Comparison of ENCODE assay signal across 20 cellular contexts in the genomic region with DNA sequence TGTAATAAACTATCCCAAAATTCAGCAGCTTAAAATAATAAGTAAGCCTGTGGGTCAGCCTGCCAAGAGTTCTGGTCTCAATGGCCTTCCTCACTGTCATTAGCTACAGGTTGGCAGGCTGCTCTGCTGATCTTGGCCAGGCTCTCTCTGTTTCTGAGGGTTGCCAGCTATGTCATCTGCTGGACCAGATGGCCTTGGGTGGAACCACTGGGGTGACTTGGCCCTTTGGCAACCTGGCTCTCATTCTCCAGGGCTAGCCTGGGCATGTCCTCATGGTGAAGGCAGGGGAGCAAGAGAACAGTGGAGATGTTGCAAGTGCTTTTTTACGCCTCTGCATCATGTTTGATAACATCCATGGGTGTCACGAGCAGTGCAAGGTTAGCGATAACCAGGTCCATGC. TPM values are rescaled to one million over a fixed set of nuclear protein-coding genes. Genes with fewer than 3 reads are reported as not detected.
DNase-seq lines count a peak whose midpoint lies in the region; ATAC-seq and TF ChIP-seq lines count a peak whose summit lies in the region.
"Had no signal": no experiment of that assay in that cellular context is flagged by ENCODE, and none has a peak within 500 bp of the region (broad histone marks: within the 10 kb centered on the region; RNA-seq: fewer than 3 reads in every experiment).

No MANE protein-coding gene starts in this region.

- H4K20me1 ChIP-seq in IMR-90 (ENCODE audit: insufficient read depth, low read length) (no peaks in the 10 kb centered on the region), osteoblast (ENCODE audit: insufficient read depth, low read length) (no peaks in the 10 kb centered on the region)

- H2AFZ ChIP-seq in IMR-90 (replicated peaks; ENCODE audit: low read length, poor library complexity) = peak overlapping the region; percentile 81
- peak overlapping the region; percentile 61 for H2AFZ ChIP-seq in osteoblast (ENCODE audit: low read length)

- no TSS peak for BruUV-seq in IMR-90 (replicated peaks; lab: Mats Ljungman, UMichigan)

- peaks cover 0 to 11% of the 10 kb centered on the region in 2 donors for H3K27me3 Mint-ChIP-seq in effector memory CD8-positive, alpha-beta T cell

- H3K36me3 Mint-ChIP-seq in effector memory CD8-positive, alpha-beta T cell (ENCODE audit: insufficient read depth) = peaks cover 19% of the 10 kb centered on the region
- H3K36me3 Mint-ChIP-seq: WTC11 had no signal

- H3K4me2 ChIP-seq in IMR-90 (ENCODE audit: low read depth, low read length) = no peak overlapping the region
- H3K4me2 ChIP-seq in osteoblast (ENCODE audit: insufficient read depth, low read length) = no peak overlapping the region

- no peak overlapping the region for H3K9ac ChIP-seq in IMR-90 (ENCODE audit: low read depth, low read length)

- no peak for TF ChIP-seq RAD21 in IMR-90 (IDR thresholded peaks at IDR 0.05; ENCODE audit: low read length)

- TF ChIP-seq CTCF in IMR-90 (conservative IDR thresholded peaks at IDR 0.05; ENCODE audit: low read depth, low read length) (no peak), epithelial cell of esophagus (IDR thresholded peaks at IDR 0.05; ENCODE audit: insufficient read depth, low read depth, low read length, missing control alignments) (no peak), osteoblast (IDR thresholded peaks at IDR 0.05; ENCODE audit: extremely low read depth, low read depth, low read length) (no peak)

- H2AK9ac ChIP-seq in IMR-90 (replicated peaks; ENCODE audit: low read depth, low read length, poor library complexity) = peak overlapping the region; percentile 52

- H2BK20ac ChIP-seq in IMR-90 (ENCODE audit: low read depth, low read length) = no peak overlapping the region

- no peak for ATAC-seq in IMR-90 (ENCODE audit: low read depth)
- no peak for ATAC-seq in effector memory CD8-positive, alpha-beta T cell (replicated peaks)
- ATAC-seq in GM18868 (IDR thresholded peaks at IDR 0.05; ENCODE audit: unreplicated experiment) = no peak
- no peak for ATAC-seq in GM19023 (IDR thresholded peaks at IDR 0.05; ENCODE audit: unreplicated experiment)
- ATAC-seq: gastrocnemius medialis, left lung, WTC11 had no signal

- no peak overlapping the region for H2AK5ac ChIP-seq in IMR-90 (ENCODE audit: low read depth, low read length)

- in situ Hi-C loops in G401 (cut with HindIII; ENCODE audit: low sequenced_read_pairs) = no loop called here
- in situ Hi-C loops in IMR-90 (cut with MboI; ENCODE audit: low sequenced_read_pairs) = no loop called here

- dilution Hi-C loops in IMR-90 (cut with HindIII; ENCODE audit: low sequenced_read_pairs, unreplicated experiment) = no loop called here

- CTCF ChIA-PET in IMR-90 (lab: Yijun Ruan, JAX) = no interaction called here

- no peak overlapping the region for H3K56ac ChIP-seq in IMR-90 (ENCODE audit: extremely low read depth, insufficient read depth, low read length)

- H4K91ac ChIP-seq in IMR-90 (ENCODE audit: insufficient read depth, low read depth, low read length) = no peak overlapping the region

- no peak overlapping the region for H3K27ac ChIP-seq in IMR-90 (ENCODE audit: insufficient read depth, low read length)
- H3K27ac ChIP-seq in osteoblast (ENCODE audit: low read depth, low read length) = no peak overlapping the region
- H3K27ac ChIP-seq: gastrocnemius medialis, left lung, ovary had no signal

- H3K23ac ChIP-seq in IMR-90 (ENCODE audit: low read depth, low read length) = no peak overlapping the region

- peaks cover 3% of the 10 kb centered on the region for H3K27me3 ChIP-seq in IMR-90 (ENCODE audit: control insufficient read depth, insufficient read depth, low read length)
- H3K27me3 ChIP-seq in osteoblast (ENCODE audit: insufficient read depth, low read length) = peaks cover 8% of the 10 kb centered on the region
- H3K27me3 ChIP-seq: gastrocnemius medialis, left lung, ovary had no signal

- no peak overlapping the region for H2BK15ac ChIP-seq in IMR-90 (ENCODE audit: low read depth, low read length)

- no peak for TF ChIP-seq POLR2A in IMR-90 (IDR thresholded peaks at IDR 0.05; ENCODE audit: low read depth, low read length)

- H3K14ac ChIP-seq in IMR-90 (replicated peaks; ENCODE audit: low read depth, low read length) = peak overlapping the region; percentile 30; the same call in 1 of the 2 replicates

- peak overlapping the region; percentile 8 for H2BK5ac ChIP-seq in IMR-90 (ENCODE audit: low read depth, low read length, poor library complexity, severe bottlenecking)

- intact Hi-C loops in IMR-90 (cut with micrococcal nuclease) = no loop called here

- peak overlapping the region in 1 of 2 experiments; percentile 47; a peak in 1 of 4 replicates for H4K8ac ChIP-seq in IMR-90 (ENCODE audit: low read depth in 2 of 2, low read length in 2 of 2)

- H3K36me3 ChIP-seq in IMR-90 (ENCODE audit: control insufficient read depth, insufficient read depth, low read length) (no peaks in the 10 kb centered on the region), osteoblast (ENCODE audit: insufficient read depth, low read length) (no peaks in the 10 kb centered on the region)
- H3K36me3 ChIP-seq: gastrocnemius medialis, ovary had no signal

- POLR2A ChIA-PET in IMR-90 (lab: Charles Lee; ENCODE audit: unreplicated experiment) = no interaction called here

- H3K9me3 ChIP-seq in IMR-90 (ENCODE audit: control insufficient read depth, insufficient read depth, low read length) (no peaks in the 10 kb centered on the region), osteoblast (ENCODE audit: low read depth, low read length) (no peaks in the 10 kb centered on the region)
- H3K9me3 ChIP-seq: gastrocnemius medialis, left lung, ovary had no signal

- H3K18ac ChIP-seq in IMR-90 (ENCODE audit: low read depth, low read length) = peak overlapping the region; percentile 37; the same call in 1 of the 2 replicates

- H3K9me3 Mint-ChIP-seq in effector memory CD8-positive, alpha-beta T cell = no peaks in the 10 kb centered on the region
- H3K9me3 Mint-ChIP-seq: activated T-helper 2 cell treated with anti-CD3 and anti-CD28 coated beads, Interferon-gamma antibody, Interleukin-2, Interleukin-4, amounts not matched to agents 10 μg/mL and 5 μg/mL and 100 μg/mL, durations not matched to agents 14 hours and 24 hours and 36 hours; T-helper 1 cell treated with Interleukin-12 subunit alpha and Interleukin-12 subunit beta and Interleukin-4 antibody, amounts not matched to agents 30 μg/mL and 1 μg/mL, for 36 hours; WTC11 had no signal

- peak overlapping the region; percentile 42 for H4K5ac ChIP-seq in IMR-90 (ENCODE audit: low read depth, low read length)

- H3K4me3 Mint-ChIP-seq in effector memory CD8-positive, alpha-beta T cell = no peak overlapping the region
- H3K4me3 Mint-ChIP-seq: T-helper 1 cell treated with Interleukin-12 subunit alpha and Interleukin-12 subunit beta and Interleukin-4 antibody, amounts not matched to agents 30 μg/mL and 1 μg/mL, for 36 hours; WTC11 had no signal

- H3K79me1 ChIP-seq in IMR-90 (ENCODE audit: low read depth in 1 of 2, low read length in 2 of 2) = no peaks in the 10 kb centered on the region

- no peak overlapping the region; the same call in 1 of the 2 replicates for H3K4ac ChIP-seq in IMR-90 (ENCODE audit: low read depth, low read length)

- H3K79me2 ChIP-seq in osteoblast (ENCODE audit: insufficient read depth, low read length) = no peaks in the 10 kb centered on the region

- WGBS in IMR-90 (ENCODE audit: extremely low coverage in 2 of 2, insufficient read length in 1 of 2), 2 experiments = 56% methylated on average over 3 of the region's 3 CpGs; no CpG with 5 or more reads in 1 of the 2 experiments

- H3K4me1 ChIP-seq in IMR-90 (ENCODE audit: control insufficient read depth, insufficient read depth, low read length) (no peaks in the 10 kb centered on the region), osteoblast (ENCODE audit: insufficient read depth, low read length) (no peaks in the 10 kb centered on the region)
- H3K4me1 ChIP-seq: gastrocnemius medialis, left lung had no signal

- peaks cover 2% of the 10 kb centered on the region in 2 donors for H3K4me1 Mint-ChIP-seq in effector memory CD8-positive, alpha-beta T cell (ENCODE audit: low read depth in 2 of 2)

- H3K4me3 ChIP-seq in IMR-90 (ENCODE audit: insufficient read depth, low read depth, low read length) = no peak overlapping the region
- no peak overlapping the region for H3K4me3 ChIP-seq in epithelial cell of esophagus (ENCODE audit: low read length)
- no peak overlapping the region for H3K4me3 ChIP-seq in osteoblast (ENCODE audit: insufficient read depth, low read length)
- H3K4me3 ChIP-seq: gastrocnemius medialis, left lung, ovary had no signal

- H3K27ac Mint-ChIP-seq in effector memory CD8-positive, alpha-beta T cell = no peak overlapping the region
- H3K27ac Mint-ChIP-seq: activated T-helper 2 cell treated with anti-CD3 and anti-CD28 coated beads, Interferon-gamma antibody, Interleukin-2, Interleukin-4, amounts not matched to agents 10 μg/mL and 5 μg/mL and 100 μg/mL, durations not matched to agents 14 hours and 24 hours and 36 hours; T-helper 1 cell treated with Interleukin-12 subunit alpha and Interleukin-12 subunit beta and Interleukin-4 antibody, amounts not matched to agents 30 μg/mL and 1 μg/mL, for 36 hours; WTC11 had no signal

- DNase-seq in G401 (ENCODE audit: low spot score) (peak; percentile 99), IMR-90 (no peak), epithelial cell of esophagus (ENCODE audit: low read depth) (peak; percentile 82), osteoblast (ENCODE audit: insufficient read length, low spot score, missing footprints) (no peak)
- DNase-seq in effector memory CD8-positive, alpha-beta T cell = no peak
- DNase-seq: Calu3; KG1; left lung; NCI-H1092 treated with DMSO at 0.1 percent for 48 hours; NCI-H2227 treated with DMSO at 0.1 percent for 48 hours; ovary; SHP77 treated with DMSO at 0.1 percent for 48 hours; stimulated activated CD4-positive, alpha-beta T cell treated with anti-CD3 and anti-CD28 coated beads, Interleukin-2, amount 100 ng/mL, for 48 hours had no signal

- no peaks in the 10 kb centered on the region for H3K9me1 ChIP-seq in IMR-90 (ENCODE audit: insufficient read depth, low read length)

- peak overlapping the region; percentile 40; the same call in 1 of the 2 replicates for H2BK120ac ChIP-seq in IMR-90 (ENCODE audit: low read depth, low read length)

RNA-seq across cellular contexts. Expression of a gene that starts 13.9 kb away (rescaled TPM):
- total RNA-seq in G401 (2014; rRNA removed; shearing (Covaris generic)) = 0.27 and 3.1 TPM in 2 replicates
- total RNA-seq in IMR-90 (2012; rRNA removed) (under 0.01 TPM in 1 of 2 replicates, not detected in the other), osteoblast (0.36 TPM in 1 of 2 replicates, not detected in the other)
- not detected in 2 replicates for polyA plus RNA-seq in IMR-90 (2012; rRNA removed)
- not detected in 2 replicates for polyA plus RNA-seq in IMR-90 (2012; cell fraction: cytosol; rRNA removed)
- polyA plus RNA-seq in IMR-90 (2012; cell fraction: nucleus; rRNA removed; ENCODE audit: low replicate concordance) = 0.02 and 0.06 TPM in 2 replicates

RNA-seq across cellular contexts. Expression of a gene that starts 56.7 kb away (rescaled TPM):
- not detected in 2 replicates for total RNA-seq in G401 (2014; rRNA removed; shearing (Covaris generic))
- total RNA-seq in IMR-90 (2012; rRNA removed) (not detected in 2 replicates), osteoblast (not detected in 2 replicates)
- polyA plus RNA-seq in IMR-90 (2012; rRNA removed) = not detected in 2 replicates
- polyA plus RNA-seq in IMR-90 (2012; cell fraction: cytosol; rRNA removed) = not detected in 2 replicates
- polyA plus RNA-seq in IMR-90 (2012; cell fraction: nucleus; rRNA removed; ENCODE audit: low replicate concordance) = not detected in 2 replicates
- total RNA-seq: activated T-helper 2 cell treated with anti-CD3 and anti-CD28 coated beads, Interferon-gamma antibody, Interleukin-2, Interleukin-4, amounts not matched to agents 10 μg/mL and 5 μg/mL and 100 μg/mL, durations not matched to agents 14 hours and 24 hours and 36 hours; Calu3; gastrocnemius medialis; left lung; ovary had no signal
- polyA plus RNA-seq: adipose tissue, ovary had no signal

RNA-seq across cellular contexts. Expression of a gene that starts 59.8 kb away (rescaled TPM):
- not detected in 2 replicates for total RNA-seq in G401 (2014; rRNA removed; shearing (Covaris generic))
- total RNA-seq in IMR-90 (2012; rRNA removed) = not detected in 2 replicates
- not detected in 2 replicates for polyA plus RNA-seq in IMR-90 (2012; rRNA removed)
- polyA plus RNA-seq in IMR-90 (2012; cell fraction: cytosol; rRNA removed) = under 0.01 TPM in 1 of 2 replicates, not detected in the other
- not detected in 2 replicates for polyA plus RNA-seq in IMR-90 (2012; cell fraction: nucleus; rRNA removed; ENCODE audit: low replicate concordance)
- total RNA-seq in osteoblast = not detected in 2 replicates
- total RNA-seq: activated T-helper 2 cell treated with anti-CD3 and anti-CD28 coated beads, Interferon-gamma antibody, Interleukin-2, Interleukin-4, amounts not matched to agents 10 μg/mL and 5 μg/mL and 100 μg/mL, durations not matched to agents 14 hours and 24 hours and 36 hours; Calu3 had no signal

Comparison
In these comparisons a context has a peak if more than half of its experiments do, and no peak if none do; other contexts are left out.
1. DNase-seq: peak in G401 (single experiment) and epithelial cell of esophagus (single experiment); none in IMR-90 (single experiment), osteoblast (single experiment) and effector memory CD8-positive, alpha-beta T cell (0 of 3).